Comparison of ENCODE assay signal across 9 cellular contexts in genomic region chr10:71974489-71975011, GRCh38. TPM values are rescaled to one million over a fixed set of nuclear protein-coding genes. Genes with fewer than 3 reads are reported as not detected.
DNase-seq lines count a peak whose midpoint lies in the region; ATAC-seq, FAIRE-seq and TF ChIP-seq lines count a peak whose summit lies in the region.
"Had no signal": no experiment of that assay in that cellular context is flagged by ENCODE, and none has a peak within 500 bp of the region (broad histone marks: within the 10 kb centered on the region; RNA-seq: fewer than 3 reads in every experiment).

No MANE protein-coding gene starts in this region.

- no peaks in the 10 kb centered on the region for H3K36me3 Mint-ChIP-seq in naive thymus-derived CD4-positive, alpha-beta T cell
- H3K36me3 Mint-ChIP-seq in activated T-helper 1 cell treated with anti-CD3 and anti-CD28 coated beads, Interleukin-12 subunit alpha, Interleukin-12 subunit beta, Interleukin-2, Interleukin-4 antibody, amounts not matched to agents 30 ng/mL and 10 ng/mL and 1 ng/mL, durations not matched to agents 14 hours and 24 hours and 36 hours (ENCODE audit: low read depth): no peaks in the 10 kb centered on the region

- no peak overlapping the region for H3K27ac ChIP-seq in naive thymus-derived CD4-positive, alpha-beta T cell (ENCODE audit: low read depth, low read length)
- peak overlapping the region; percentile 68 to 78 for H3K27ac ChIP-seq in uterus
- H3K27ac ChIP-seq: cardiac muscle cell had no signal

- FAIRE-seq in GM12892 (lab: Jason Lieb, UNC): peak; percentile 63

- CTCF ChIA-PET in naive thymus-derived CD4-positive, alpha-beta T cell (lab: Charles Lee): interaction anchor here (1.4 kb wide), 1 partner anchor 78 kb away, joined by 4 read pairs; no protein-coding TSS in a partner anchor

- no peaks in the 10 kb centered on the region for H3K9me3 ChIP-seq in naive thymus-derived CD4-positive, alpha-beta T cell (ENCODE audit: control insufficient read depth in 2 of 3, low read length in 3 of 3)
- H3K9me3 ChIP-seq in uterus: no peaks in the 10 kb centered on the region

- peaks cover 0 to 12% (median 4%) of the 10 kb centered on the region in 7 donors for H3K4me1 Mint-ChIP-seq in naive thymus-derived CD4-positive, alpha-beta T cell
- H3K4me1 Mint-ChIP-seq in activated T-helper 1 cell treated with anti-CD3 and anti-CD28 coated beads, Interleukin-12 subunit alpha, Interleukin-12 subunit beta, Interleukin-2, Interleukin-4 antibody, amounts not matched to agents 30 ng/mL and 10 ng/mL and 1 ng/mL, durations not matched to agents 14 hours and 24 hours and 36 hours (ENCODE audit: low read depth): peaks cover 13% of the 10 kb centered on the region

- DNase-seq in GM12892 (ENCODE audit: insufficient read length) (peak; percentile 60), amniotic stem cell (lab: John Stamatoyannopoulos, UW) (peak; percentile 63), uterus (no peak), RPMI8226 (no peak)
- peak in 1 of 9 donors; percentile 40 for DNase-seq in naive thymus-derived CD4-positive, alpha-beta T cell
- no peak for DNase-seq in activated T-helper 1 cell treated with anti-CD3 and anti-CD28 coated beads, Interleukin-12 subunit alpha, Interleukin-12 subunit beta, Interleukin-2, Interleukin-4 antibody, amounts not matched to agents 30 ng/mL and 10 ng/mL and 1 ng/mL, durations not matched to agents 14 hours and 24 hours and 36 hours (ENCODE audit: low spot score)

- no peak overlapping the region for H3K27ac Mint-ChIP-seq in naive thymus-derived CD4-positive, alpha-beta T cell
- H3K27ac Mint-ChIP-seq in activated T-helper 1 cell treated with anti-CD3 and anti-CD28 coated beads, Interleukin-12 subunit alpha, Interleukin-12 subunit beta, Interleukin-2, Interleukin-4 antibody, amounts not matched to agents 30 ng/mL and 10 ng/mL and 1 ng/mL, durations not matched to agents 14 hours and 24 hours and 36 hours: no peak overlapping the region

- no peaks in the 10 kb centered on the region for H3K27me3 ChIP-seq in naive thymus-derived CD4-positive, alpha-beta T cell (ENCODE audit: control insufficient read depth in 2 of 2, insufficient read depth in 2 of 2, low read length in 2 of 2)
- no peaks in the 10 kb centered on the region for H3K27me3 ChIP-seq in uterus
- H3K27me3 ChIP-seq: cardiac muscle cell had no signal

- POLR2A ChIA-PET in naive thymus-derived CD4-positive, alpha-beta T cell (lab: Charles Lee): no interaction called here

- no peaks in the 10 kb centered on the region for H3K36me3 ChIP-seq in naive thymus-derived CD4-positive, alpha-beta T cell (ENCODE audit: control insufficient read depth in 2 of 3, insufficient read depth in 3 of 3, low read length in 3 of 3)
- no peaks in the 10 kb centered on the region for H3K36me3 ChIP-seq in uterus
- H3K36me3 ChIP-seq: cardiac muscle cell had no signal

- no peaks in the 10 kb centered on the region for H3K4me1 ChIP-seq in naive thymus-derived CD4-positive, alpha-beta T cell (ENCODE audit: control insufficient read depth in 2 of 2, insufficient read depth in 2 of 2, low read length in 2 of 2)
- peaks cover 5 to 24% of the 10 kb centered on the region in 2 donors for H3K4me1 ChIP-seq in uterus

- intact Hi-C loops in naive thymus-derived CD4-positive, alpha-beta T cell (cut with micrococcal nuclease): no loop called here
- intact Hi-C loops in uterus (cut with DNase I; ENCODE audit: low total_unique reads): no loop called here
- intact Hi-C loops in activated T-helper 1 cell treated with anti-CD3 and anti-CD28 coated beads, Interleukin-12 subunit alpha, Interleukin-12 subunit beta, Interleukin-2, Interleukin-4 antibody, amounts not matched to agents 30 ng/mL and 10 ng/mL and 1 ng/mL, durations not matched to agents 14 hours and 24 hours and 36 hours (cut with micrococcal nuclease): loop anchor here (5.0 kb wide), 1 partner anchor 77 kb away; no protein-coding TSS in a partner anchor

- TF ChIP-seq CTCF in uterus (IDR thresholded peaks at IDR 0.05): no peak

- H3K4me3 ChIP-seq in naive thymus-derived CD4-positive, alpha-beta T cell (ENCODE audit: low read length): no peak overlapping the region
- H3K4me3 ChIP-seq in uterus: no peak overlapping the region
- H3K4me3 ChIP-seq: cardiac muscle cell had no signal

- ATAC-seq in HG03175 (IDR thresholded peaks at IDR 0.05; ENCODE audit: unreplicated experiment) (peak; percentile 65), GM19023 (IDR thresholded peaks at IDR 0.05; ENCODE audit: unreplicated experiment) (no peak)
- peak; percentile 18 for ATAC-seq in naive thymus-derived CD4-positive, alpha-beta T cell

- no peaks in the 10 kb centered on the region for H3K9me3 Mint-ChIP-seq in naive thymus-derived CD4-positive, alpha-beta T cell
- no peaks in the 10 kb centered on the region for H3K9me3 Mint-ChIP-seq in activated T-helper 1 cell treated with anti-CD3 and anti-CD28 coated beads, Interleukin-12 subunit alpha, Interleukin-12 subunit beta, Interleukin-2, Interleukin-4 antibody, amounts not matched to agents 30 ng/mL and 10 ng/mL and 1 ng/mL, durations not matched to agents 14 hours and 24 hours and 36 hours

- TF ChIP-seq POLR2A in GM12892 (IDR thresholded peaks at IDR 0.05; ENCODE audit: low read depth, low read length): no peak
- no peak for TF ChIP-seq POLR2A in uterus (IDR thresholded peaks at IDR 0.05)

- no peak overlapping the region for H3K4me3 Mint-ChIP-seq in naive thymus-derived CD4-positive, alpha-beta T cell
- H3K4me3 Mint-ChIP-seq in activated T-helper 1 cell treated with anti-CD3 and anti-CD28 coated beads, Interleukin-12 subunit alpha, Interleukin-12 subunit beta, Interleukin-2, Interleukin-4 antibody, amounts not matched to agents 30 ng/mL and 10 ng/mL and 1 ng/mL, durations not matched to agents 14 hours and 24 hours and 36 hours: no peak overlapping the region

- H3K27me3 Mint-ChIP-seq in naive thymus-derived CD4-positive, alpha-beta T cell: no peaks in the 10 kb centered on the region
- H3K27me3 Mint-ChIP-seq in activated T-helper 1 cell treated with anti-CD3 and anti-CD28 coated beads, Interleukin-12 subunit alpha, Interleukin-12 subunit beta, Interleukin-2, Interleukin-4 antibody, amounts not matched to agents 30 ng/mL and 10 ng/mL and 1 ng/mL, durations not matched to agents 14 hours and 24 hours and 36 hours (ENCODE audit: insufficient read depth): no peaks in the 10 kb centered on the region

RNA-seq across cellular contexts. Expression of gene CHST3, which starts 10.4 kb away (rescaled TPM):
- not detected for polyA plus RNA-seq in GM12892 (2012; ENCODE audit: missing spikeins)
- total RNA-seq in naive thymus-derived CD4-positive, alpha-beta T cell: under 1 TPM in 1 of 5 experiments, not detected in 4; 0.05 TPM
- polyA plus RNA-seq in naive thymus-derived CD4-positive, alpha-beta T cell: not detected
- total RNA-seq in uterus: 10 to 100 TPM; 12.3 to 44.7 (median 28.1) TPM
- 0.16 and 0.22 TPM in 2 replicates for total RNA-seq in activated T-helper 1 cell treated with anti-CD3 and anti-CD28 coated beads, Interleukin-12 subunit alpha, Interleukin-12 subunit beta, Interleukin-2, Interleukin-4 antibody, amounts not matched to agents 30 ng/mL and 10 ng/mL and 1 ng/mL, durations not matched to agents 14 hours and 24 hours and 36 hours

Comparison
In these comparisons a context has a peak if more than half of its experiments do, and no peak if none do; other contexts are left out.
1. DNase-seq: peak in GM12892 (single experiment) and amniotic stem cell (single experiment); none in uterus (0 of 2), activated T-helper 1 cell treated with anti-CD3 and anti-CD28 coated beads, Interleukin-12 subunit alpha, Interleukin-12 subunit beta, Interleukin-2, Interleukin-4 antibody, amounts not matched to agents 30 ng/mL and 10 ng/mL and 1 ng/mL, durations not matched to agents 14 hours and 24 hours and 36 hours (single experiment) and RPMI8226 (single experiment).
2. RNA of gene CHST3, which starts 10.4 kb away (total RNA-seq): 12.3 to 44.7 TPM in uterus; 0.16 to 0.22 TPM in activated T-helper 1 cell treated with anti-CD3 and anti-CD28 coated beads, Interleukin-12 subunit alpha, Interleukin-12 subunit beta, Interleukin-2, Interleukin-4 antibody, amounts not matched to agents 30 ng/mL and 10 ng/mL and 1 ng/mL, durations not matched to agents 14 hours and 24 hours and 36 hours and 0.05 TPM in naive thymus-derived CD4-positive, alpha-beta T cell; every median in the first group is over 10 times any median in the second.